ENCODE assay signal across 11 cellular contexts in genomic region chr6:21999012-21999528, GRCh38.
DNase-seq lines count a peak whose midpoint lies in the region; ATAC-seq and TF ChIP-seq lines count a peak whose summit lies in the region.
"Had no signal": no experiment of that assay in that cellular context is flagged by ENCODE, and none has a peak within 500 bp of the region (broad histone marks: within the 10 kb centered on the region; RNA-seq: fewer than 3 reads in every experiment).

No MANE protein-coding gene starts in this region.

- no peak overlapping the region for H3K9ac ChIP-seq in GM23248

- 0 out of 2 replicates have a peak, but pooled peaks cover 3% of the 10 kb centered on the region for H3F3A ChIP-seq in GM23248 (ENCODE audit: insufficient read depth)

- H3K4me1 ChIP-seq in GM23248 (ENCODE audit: insufficient read depth) = peaks cover 24% of the 10 kb centered on the region; the same call in 1 of the 2 replicates

- no peaks in the 10 kb centered on the region for H3K27me3 ChIP-seq in AG04450 (ENCODE audit: control insufficient read depth, insufficient read depth, low read length)
- H3K27me3 ChIP-seq in GM23248 (replicated peaks; ENCODE audit: insufficient read depth) = no peaks in the 10 kb centered on the region

- H3K4me2 ChIP-seq in GM23248 (ENCODE audit: unreplicated experiment) = no peak overlapping the region

- peak overlapping the region; percentile 50 for H2AFZ ChIP-seq in GM23248

- H4K20me1 ChIP-seq in GM23248 (ENCODE audit: insufficient read depth) = no peaks in the 10 kb centered on the region

- WGBS in GM23248 (ENCODE audit: low coverage in 1 of 2, low lambda C conversion rate in 2 of 2, missing lambda C conversion rate in 2 of 2), 2 experiments = 50 to 57% methylated on average over 6 of the region's 6 CpGs

- in situ Hi-C loops in GM23248 (cut with MboI) = no loop called here

- CTCF ChIA-PET in AG04450 (lab: Charles Lee) = interaction anchor here (0.7 kb wide), 1 partner anchor 28 kb away, joined by 3 read pairs; no protein-coding TSS in a partner anchor

- ATAC-seq in GM18907 (IDR thresholded peaks at IDR 0.05; ENCODE audit: unreplicated experiment) = no peak

- no peaks in the 10 kb centered on the region for H3K36me3 ChIP-seq in GM23248 (ENCODE audit: low read depth)

- no peak overlapping the region for H3K4me3 ChIP-seq in AG04450 (ENCODE audit: low read depth, low read length)
- no peak overlapping the region for H3K4me3 ChIP-seq in GM23248
- H3K4me3 ChIP-seq: coronary artery had no signal

- no peak for TF ChIP-seq CTCF in AG04450 (IDR thresholded peaks at IDR 0.05; ENCODE audit: low read depth, low read length)

- H3K9me2 ChIP-seq in GM23248 (ENCODE audit: insufficient read depth) = no peaks in the 10 kb centered on the region

- no peaks in the 10 kb centered on the region for H3K79me2 ChIP-seq in GM23248 (ENCODE audit: insufficient read depth)

- POLR2A ChIA-PET in AG04450 (lab: Yijun Ruan, JAX) = interaction anchor here (0.6 to 0.9 kb wide), 2 partner anchors 132 to 406 kb away, joined by 3 read pairs; partner anchors contain the start of gene SOX4

- DNase-seq in AG04450 (ENCODE audit: low read depth, low spot score) (no peak), GM23248 (peak; percentile 58), amniotic epithelial cell (ENCODE audit: low read depth) (peak; percentile 75), kidney tubule cell (ENCODE audit: low spot score) (peak; percentile 70), T-helper 1 cell (no peak), NCI-H1930 (lab: John Stamatoyannopoulos, UW) (no peak), LoVo (ENCODE audit: low spot score) (no peak)
- DNase-seq: COR-L47, small intestine had no signal

- no peaks in the 10 kb centered on the region for H3K9me3 ChIP-seq in AG04450 (ENCODE audit: control insufficient read depth, insufficient read depth, low read length)
- H3K9me3 ChIP-seq in GM23248 (ENCODE audit: low read depth) = no peaks in the 10 kb centered on the region

- H3K27ac ChIP-seq in AG04450 (ENCODE audit: low read depth, low read length) (peak overlapping the region; percentile 47), GM23248 (no peak overlapping the region)
- H3K27ac ChIP-seq: coronary artery had no signal

Comparison
In these comparisons a context has a peak if more than half of its experiments do, and no peak if none do; other contexts are left out.
1. DNase-seq: peak in GM23248 (single experiment), amniotic epithelial cell (single experiment) and kidney tubule cell (single experiment); none in AG04450 (single experiment), T-helper 1 cell (0 of 5), NCI-H1930 (0 of 2) and LoVo (single experiment).